In genomic region chr9:112361602-112362001, GRCh38 we compare ENCODE assay signal across 8 cellular contexts. TPM values are rescaled to one million over a fixed set of nuclear protein-coding genes. Genes with fewer than 3 reads are reported as not detected.
A peak's percentile ranks its signal among the peaks of the same experiment; 100 is the strongest.
DNase-seq lines count a peak whose midpoint lies in the region; ATAC-seq lines count a peak whose summit lies in the region.

No MANE protein-coding gene starts in this region.

- H3K9ac ChIP-seq in GM23248: no peak overlapping the region

- 23 to 24% methylated on average over 4 of the region's 4 CpGs for WGBS in GM23248 (ENCODE audit: low coverage in 1 of 2, low lambda C conversion rate in 2 of 2, missing lambda C conversion rate in 2 of 2), 2 experiments

- peak; percentile 18 for DNase-seq in AG20443 (ENCODE audit: low spot score)
- DNase-seq in GM23248: peak; percentile 53
- DNase-seq in NOMO-1 treated with dmso at 0.1 percent for 144 hours (lab: John Stamatoyannopoulos, UW; ENCODE audit: unreplicated experiment): peak; percentile 7
- peak; percentile 30 for DNase-seq in effector CD4-positive, alpha-beta T cell
- DNase-seq in naive B cell: peak; percentile 24
- no peak for DNase-seq in islet precursor cell
- DNase-seq in activated effector memory CD4-positive, alpha-beta T cell treated with anti-CD3 and anti-CD28 coated beads, Interleukin-2, amount 50 U/mL, for 16 hours: no peak

- no peak overlapping the region for H3K4me2 ChIP-seq in GM23248 (ENCODE audit: unreplicated experiment)

- H2AFZ ChIP-seq in GM23248: no peak overlapping the region; the same call in 1 of the 2 replicates

- H3K27me3 ChIP-seq in GM23248 (replicated peaks; ENCODE audit: insufficient read depth): no peaks in the 10 kb centered on the region

- H3K4me1 Mint-ChIP-seq in naive B cell: peaks cover 0 to 6% (median 5%) of the 10 kb centered on the region in 3 donors

- H3K4me3 ChIP-seq in GM23248: no peak overlapping the region

- peaks cover 0 to 12% of the 10 kb centered on the region in 2 donors for H3K36me3 Mint-ChIP-seq in naive B cell

- ATAC-seq in naive B cell (ENCODE audit: low read depth in 2 of 2): peak; percentile 41 to 65
- no peak for ATAC-seq in GM18870 (IDR thresholded peaks at IDR 0.05; ENCODE audit: unreplicated experiment)

- no peaks in the 10 kb centered on the region for H3K9me3 ChIP-seq in GM23248 (ENCODE audit: low read depth)

- peaks cover 4 to 14% (median 8%) of the 10 kb centered on the region in 7 donors for H3K9me3 Mint-ChIP-seq in naive B cell

- in situ Hi-C loops in GM23248 (cut with MboI): no loop called here

- peaks cover 11% of the 10 kb centered on the region; the same call in 1 of the 2 replicates for H3F3A ChIP-seq in GM23248 (ENCODE audit: insufficient read depth)

- no peak overlapping the region for H3K27ac Mint-ChIP-seq in naive B cell

- peak overlapping the region in 1 of 8 donors; percentile 7 for H3K4me3 Mint-ChIP-seq in naive B cell

- H3K4me1 ChIP-seq in GM23248 (ENCODE audit: insufficient read depth): peaks cover 12% of the 10 kb centered on the region

- H3K36me3 ChIP-seq in GM23248 (ENCODE audit: low read depth): no peaks in the 10 kb centered on the region

- no peaks in the 10 kb centered on the region for H4K20me1 ChIP-seq in GM23248 (ENCODE audit: insufficient read depth)

- no peaks in the 10 kb centered on the region for H3K27me3 Mint-ChIP-seq in naive B cell

- no peaks in the 10 kb centered on the region for H3K9me2 ChIP-seq in GM23248 (ENCODE audit: insufficient read depth)

- H3K79me2 ChIP-seq in GM23248 (ENCODE audit: insufficient read depth): no peaks in the 10 kb centered on the region

- H3K27ac ChIP-seq in GM23248: no peak overlapping the region

RNA-seq across cellular contexts. Expression of gene HSDL2, which starts 18.3 kb away (rescaled TPM):
- total RNA-seq in GM23248 (2014; rRNA removed; shearing (Covaris generic)): 30.6 and 39.2 TPM in 2 replicates
- polyA plus RNA-seq in GM23248 (2016; fragmentation: Nextera tagmentation; extraction: Ambion mirVana): 35.8 and 36.8 TPM in 2 replicates
- polyA plus RNA-seq in naive B cell (ENCODE audit: low read depth in 6 of 6): 10 to 100 TPM; 24.0 to 42.3 (median 29.4) TPM

RNA-seq across cellular contexts. Expression of gene PTBP3, which starts 28.2 kb away (rescaled TPM):
- 26.5 and 62.6 TPM in 2 replicates for total RNA-seq in GM23248 (2014; rRNA removed; shearing (Covaris generic))
- polyA plus RNA-seq in GM23248 (2016; fragmentation: Nextera tagmentation; extraction: Ambion mirVana) (14.7 and 14.9 TPM in 2 replicates), naive B cell (ENCODE audit: low read depth in 6 of 6) (10 to 100 TPM; 23.8 to 61.3 (median 54.9) TPM)

Comparison
In these comparisons a context has a peak if more than half of its experiments do, and no peak if none do; other contexts are left out.
1. DNase-seq: peak in AG20443 (single experiment), GM23248 (single experiment), NOMO-1 treated with dmso at 0.1 percent for 144 hours (single experiment), effector CD4-positive, alpha-beta T cell (single experiment) and naive B cell (single experiment); none in islet precursor cell (single experiment) and activated effector memory CD4-positive, alpha-beta T cell treated with anti-CD3 and anti-CD28 coated beads, Interleukin-2, amount 50 U/mL, for 16 hours (single experiment).